11 cellular contexts compared by ENCODE assay signal in the genomic region with DNA sequence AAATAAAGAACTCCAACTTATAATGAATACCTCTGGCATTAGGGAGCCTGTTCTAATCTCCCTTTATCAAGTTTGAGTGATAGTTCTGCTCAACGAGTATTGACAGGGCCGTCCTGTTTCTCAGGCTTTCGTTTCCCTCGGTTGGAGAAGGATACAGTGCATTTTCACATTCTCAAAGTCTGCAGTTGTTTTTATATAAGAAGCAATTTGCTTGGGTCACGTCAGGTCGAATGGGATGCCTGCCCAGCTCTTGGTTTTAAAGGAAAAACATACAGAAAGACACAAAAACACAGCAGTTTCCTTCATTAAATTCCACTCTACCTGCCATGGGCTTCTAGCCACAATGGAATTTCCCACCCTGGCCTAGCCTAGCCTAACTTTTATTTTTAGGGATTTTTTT.
DNase-seq lines count a peak whose midpoint lies in the region; ATAC-seq, FAIRE-seq and TF ChIP-seq lines count a peak whose summit lies in the region.
"Had no signal": no experiment of that assay in that cellular context is flagged by ENCODE, and none has a peak within 500 bp of the region (broad histone marks: within the 10 kb centered on the region; RNA-seq: fewer than 3 reads in every experiment).

No MANE protein-coding gene starts in this region.

- no peaks in the 10 kb centered on the region for H3K9me1 ChIP-seq in endothelial cell of umbilical vein (replicated peaks; ENCODE audit: control insufficient read depth, extremely low read depth, insufficient read depth, low read length)

- H3K27me3 ChIP-seq in endothelial cell of umbilical vein (ENCODE audit: control insufficient read depth in 2 of 2, insufficient read depth in 2 of 2, low read length in 2 of 2) (no peaks in the 10 kb centered on the region), upper lobe of left lung (no peaks in the 10 kb centered on the region)

- dilution Hi-C loops in endothelial cell of umbilical vein (cut with MboI; ENCODE audit: extremely low pct_ligation_motif_present, low sequenced_read_pairs), result no loop called here

- no peak overlapping the region for H3K9ac ChIP-seq in endothelial cell of umbilical vein (replicated peaks; ENCODE audit: extremely low read depth, insufficient read depth, low read length)

- H3K4me1 ChIP-seq in endothelial cell of umbilical vein (ENCODE audit: control insufficient read depth, extremely low read depth, insufficient read depth, low read length) (peaks cover 2% of the 10 kb centered on the region), upper lobe of left lung (peaks cover 4 to 17% (median 11%) of the 10 kb centered on the region in 4 donors)

- H3K4me3 ChIP-seq in endothelial cell of umbilical vein (replicated peaks in 1 of 3; ENCODE audit: insufficient read depth in 1 of 3, low read depth in 1 of 3, low read length in 3 of 3) (no peak overlapping the region), upper lobe of left lung (no peak overlapping the region)
- H3K4me3 ChIP-seq: mucosa of descending colon had no signal

- WGBS in upper lobe of left lung, 2 donors, result 26% methylated on average over 6 of the region's 6 CpGs

- intact Hi-C loops in endothelial cell of umbilical vein (cut with micrococcal nuclease), result no loop called here

- peak in 1 of 2 donors; percentile 26 for ATAC-seq in upper lobe of left lung (ENCODE audit: low FRiP score in 2 of 2)

- no peak for TF ChIP-seq POLR2A in endothelial cell of umbilical vein (IDR thresholded peaks at IDR 0.05; ENCODE audit: low read depth, low read length)
- no peak for TF ChIP-seq POLR2A in upper lobe of left lung (IDR thresholded peaks at IDR 0.05)

- H3K36me3 ChIP-seq in endothelial cell of umbilical vein (ENCODE audit: control insufficient read depth in 2 of 2, extremely low read depth in 1 of 2, insufficient read depth in 2 of 2, low read length in 2 of 2) (no peaks in the 10 kb centered on the region), upper lobe of left lung (no peaks in the 10 kb centered on the region)

- POLR2A ChIA-PET in endothelial cell of umbilical vein (lab: Charles Lee), result no interaction called here

- H2AFZ ChIP-seq in endothelial cell of umbilical vein (ENCODE audit: low read depth, low read length), result no peak overlapping the region

- DNase-seq in NCI-H2227 (lab: John Stamatoyannopoulos, UW; ENCODE audit: unreplicated experiment), result peak; percentile 28
- peak; percentile 93 for DNase-seq in endothelial cell of umbilical vein (ENCODE audit: low read depth, low spot score)
- peak; percentile 10 for DNase-seq in midbrain (lab: John Stamatoyannopoulos, UW)
- no peak for DNase-seq in upper lobe of left lung
- DNase-seq in HPDE6-E6E7 (ENCODE audit: extremely low spot score), result no peak
- DNase-seq in central memory CD4-positive, alpha-beta T cell, result no peak
- DNase-seq in NCI-H2196 (lab: John Stamatoyannopoulos, UW; ENCODE audit: unreplicated experiment), result no peak
- DNase-seq: NCI-H526, T-helper 9 cell had no signal

- BruUV-seq in endothelial cell of umbilical vein (replicated peaks; lab: Mats Ljungman, UMichigan), result no TSS peak

- FAIRE-seq in endothelial cell of umbilical vein (lab: Jason Lieb, UNC), result no peak
- FAIRE-seq: G401.6 had no signal

- TF ChIP-seq CTCF in endothelial cell of umbilical vein (IDR thresholded peaks at IDR 0.05; ENCODE audit: extremely low read depth in 1 of 2, insufficient read depth in 1 of 2, low read depth in 1 of 2, low read length in 2 of 2) (no peak), upper lobe of left lung (IDR thresholded peaks at IDR 0.05) (no peak)

- peak overlapping the region; percentile 39 for H3K4me2 ChIP-seq in endothelial cell of umbilical vein (ENCODE audit: insufficient read depth, low read length)

- no peak overlapping the region for H3K27ac ChIP-seq in endothelial cell of umbilical vein (ENCODE audit: insufficient read depth, low read depth, low read length)
- H3K27ac ChIP-seq in upper lobe of left lung, result peak overlapping the region; percentile 3 to 78 (median 29)

- CTCF ChIA-PET in endothelial cell of umbilical vein (lab: Charles Lee), result interaction anchor here (0.9 to 1.0 kb wide), 3 partner anchors 10 to 242 kb away, joined by 3 read pairs; no protein-coding TSS in a partner anchor

- H3K9me3 ChIP-seq in endothelial cell of umbilical vein (replicated peaks; ENCODE audit: control insufficient read depth, insufficient read depth, low read length) (no peaks in the 10 kb centered on the region), upper lobe of left lung (no peaks in the 10 kb centered on the region)

- H4K20me1 ChIP-seq in endothelial cell of umbilical vein (replicated peaks; ENCODE audit: control insufficient read depth, extremely low read depth, insufficient read depth, low read length), result no peaks in the 10 kb centered on the region

- TF ChIP-seq EP300 in upper lobe of left lung (IDR thresholded peaks at IDR 0.05), result no peak

- no peaks in the 10 kb centered on the region for H3K79me2 ChIP-seq in endothelial cell of umbilical vein (ENCODE audit: control insufficient read depth, insufficient read depth, low read length)

TF ChIP-seq in endothelial cell of umbilical vein, 7 proteins besides CTCF, POLR2A, EP300 and RAD21:
- TF ChIP-seq POLR2AphosphoS5 (IDR thresholded peaks at IDR 0.05; ENCODE audit: insufficient read depth, low read depth, low read length) (no peak), MYC (IDR thresholded peaks at IDR 0.05; ENCODE audit: low read depth, low read length) (no peak), FOS (IDR thresholded peaks at IDR 0.05; ENCODE audit: borderline replicate concordance, insufficient read depth, low read length) (no peak), GATA2 (IDR thresholded peaks at IDR 0.05; ENCODE audit: insufficient read depth, insufficient read length, low read depth, low read length) (no peak), JUN (IDR thresholded peaks at IDR 0.05; ENCODE audit: borderline replicate concordance, insufficient read depth, insufficient read length, low read depth) (no peak), EZH2 (IDR thresholded peaks at IDR 0.05; ENCODE audit: borderline replicate concordance, low read depth, low read length, severe bottlenecking) (no peak)
- TF ChIP-seq, protein P1, sequence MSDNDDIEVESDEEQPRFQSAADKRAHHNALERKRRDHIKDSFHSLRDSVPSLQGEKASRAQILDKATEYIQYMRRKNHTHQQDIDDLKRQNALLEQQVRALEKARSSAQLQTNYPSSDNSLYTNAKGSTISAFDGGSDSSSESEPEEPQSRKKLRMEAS (IDR thresholded peaks at IDR 0.05; ENCODE audit: insufficient read depth, insufficient read length), result no peak

Comparison
In these comparisons a context has a peak if more than half of its experiments do, and no peak if none do; other contexts are left out.
1. DNase-seq: peak in NCI-H2227 (single experiment), endothelial cell of umbilical vein (single experiment) and midbrain (single experiment); none in upper lobe of left lung (0 of 2), HPDE6-E6E7 (single experiment), central memory CD4-positive, alpha-beta T cell (single experiment) and NCI-H2196 (single experiment).